In genomic region chr9:130952065-130952762, GRCh38 we compare ENCODE assay signal across 1 cellular context.
TF ChIP-seq lines count a peak whose summit lies in the region.

No MANE protein-coding gene starts in this region.

TF ChIP-seq in K562, 482 proteins besides CTCF, POLR2A, EP300 and RAD21:
- no peak for TF ChIP-seq ATF3 (IDR thresholded peaks at IDR 0.05)
- TF ChIP-seq ATF3 (CRISPR knock-in tag; conservative IDR thresholded peaks at IDR 0.05) = 0 out of 2 replicates have a peak, but pooled peaks have one; percentile 0
- no peak for TF ChIP-seq MTA2 (IDR thresholded peaks at IDR 0.05; ENCODE audit: low read depth)
